In the genomic region with DNA sequence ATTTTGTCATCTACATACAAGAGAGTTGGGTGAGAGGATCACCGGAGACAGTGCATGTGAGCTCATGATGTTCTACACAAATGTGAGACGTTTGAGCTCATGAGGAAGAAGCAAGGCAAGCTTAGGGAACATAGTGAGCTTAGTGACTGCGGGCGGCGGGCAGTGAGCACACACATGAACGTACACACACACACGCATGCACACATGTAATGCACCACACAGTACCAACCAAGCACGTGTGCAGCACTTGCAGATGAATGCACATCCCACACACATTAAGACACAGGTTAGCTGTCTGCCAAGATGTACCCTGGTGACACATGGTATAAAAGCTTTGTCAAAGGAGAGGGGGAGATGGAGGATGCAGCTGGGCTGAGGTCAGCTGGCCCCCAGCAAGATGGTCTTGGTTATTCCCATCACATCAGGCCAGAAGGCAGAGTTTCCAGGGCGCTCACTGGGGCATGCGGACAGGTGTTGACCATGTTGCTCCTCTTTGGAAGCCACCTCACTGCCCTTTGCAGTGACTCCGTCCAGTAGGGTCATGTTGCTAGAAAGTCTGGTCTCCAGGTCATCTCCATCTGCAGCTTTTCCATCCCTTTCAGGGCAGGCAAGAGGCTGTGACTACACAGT, we compare ENCODE assay signal across 23 cellular contexts. TPM values are rescaled to one million over a fixed set of nuclear protein-coding genes. Genes with fewer than 3 reads are reported as not detected.
DNase-seq lines count a peak whose midpoint lies in the region; ATAC-seq and TF ChIP-seq lines count a peak whose summit lies in the region.
"Had no signal": no experiment of that assay in that cellular context is flagged by ENCODE, and none has a peak within 500 bp of the region (broad histone marks: within the 10 kb centered on the region; RNA-seq: fewer than 3 reads in every experiment).

No MANE protein-coding gene starts in this region.

- no peak for TF ChIP-seq EP300 in esophagus muscularis mucosa (IDR thresholded peaks at IDR 0.05)

- H3K36me3 ChIP-seq in H7 (replicated peaks; ENCODE audit: control insufficient read depth, insufficient read depth, low read length) (no peaks in the 10 kb centered on the region), esophagus muscularis mucosa (no peaks in the 10 kb centered on the region), spleen (no peaks in the 10 kb centered on the region)
- H3K36me3 ChIP-seq: thoracic aorta had no signal

- H3K36me3 Mint-ChIP-seq in activated CD4-positive, alpha-beta memory T cell treated with anti-CD3 and anti-CD28 coated beads, Interleukin-2, amount 10 ng/mL, durations not matched to agents 7 days and 5 days (ENCODE audit: low read depth) = no peaks in the 10 kb centered on the region
- no peaks in the 10 kb centered on the region for H3K36me3 Mint-ChIP-seq in activated CD4-positive, alpha-beta memory T cell treated with anti-CD3 and anti-CD28 coated beads for 36 hours
- H3K36me3 Mint-ChIP-seq: naive thymus-derived CD4-positive, alpha-beta T cell had no signal

- H3K27me3 ChIP-seq in H7 (ENCODE audit: control insufficient read depth, insufficient read depth, low read length) (no peaks in the 10 kb centered on the region), esophagus muscularis mucosa (no peaks in the 10 kb centered on the region), spleen (replicated peaks in 1 of 7) (peaks cover 0 to 32% (median 3%) of the 10 kb centered on the region in 7 donors)
- H3K27me3 ChIP-seq: body of pancreas had no signal

- no peak overlapping the region for H3K4me3 Mint-ChIP-seq in activated CD4-positive, alpha-beta memory T cell treated with anti-CD3 and anti-CD28 coated beads, Interleukin-2, amount 10 ng/mL, durations not matched to agents 7 days and 5 days
- H3K4me3 Mint-ChIP-seq in activated CD4-positive, alpha-beta memory T cell treated with anti-CD3 and anti-CD28 coated beads for 36 hours = no peak overlapping the region
- H3K4me3 Mint-ChIP-seq: naive thymus-derived CD4-positive, alpha-beta T cell; stimulated activated effector memory CD8-positive, alpha-beta T cell treated with anti-CD3 and anti-CD28 coated beads, Interleukin-12 subunit alpha, Interleukin-12 subunit beta, amount 100 ng/mL, for 72 hours had no signal

- peak overlapping the region in 1 of 4 donors; percentile 54 for H3K27ac ChIP-seq in esophagus muscularis mucosa (replicated peaks in 1 of 4)
- no peak overlapping the region for H3K27ac ChIP-seq in spleen
- H3K27ac ChIP-seq: body of pancreas, parathyroid adenoma, thoracic aorta had no signal

- DNase-seq in activated CD4-positive, alpha-beta memory T cell treated with anti-CD3 and anti-CD28 coated beads, Interleukin-2, amount 10 ng/mL, durations not matched to agents 7 days and 5 days = peak; percentile 14
- DNase-seq in activated CD4-positive, alpha-beta memory T cell treated with anti-CD3 and anti-CD28 coated beads for 36 hours = no peak
- peak; percentile 22 for DNase-seq in H7
- peak; percentile 77 for DNase-seq in esophagus muscularis mucosa (ENCODE audit: extremely low spot score)
- peak; percentile 57 for DNase-seq in spleen
- DNase-seq in cerebellum (ENCODE audit: low spot score) = no peak
- DNase-seq: AML-193; body of pancreas; COR-L47; DMS79; naive thymus-derived CD4-positive, alpha-beta T cell; NCI-H187; NCI-H748 treated with DMSO at 0.1 percent for 48 hours; OCI-M1; SW 1271 had no signal

- H3K4me3 ChIP-seq in H7 (ENCODE audit: insufficient read depth, low read depth, low read length) = no peak overlapping the region
- no peak overlapping the region for H3K4me3 ChIP-seq in esophagus muscularis mucosa
- no peak overlapping the region for H3K4me3 ChIP-seq in spleen
- H3K4me3 ChIP-seq: body of pancreas, coronary artery, thoracic aorta had no signal

- H3K9me3 Mint-ChIP-seq in activated CD4-positive, alpha-beta memory T cell treated with anti-CD3 and anti-CD28 coated beads, Interleukin-2, amount 10 ng/mL, durations not matched to agents 7 days and 5 days = no peaks in the 10 kb centered on the region
- H3K9me3 Mint-ChIP-seq in activated CD4-positive, alpha-beta memory T cell treated with anti-CD3 and anti-CD28 coated beads for 36 hours = no peaks in the 10 kb centered on the region
- H3K9me3 Mint-ChIP-seq: stimulated activated effector memory CD8-positive, alpha-beta T cell treated with anti-CD3 and anti-CD28 coated beads, Interleukin-12 subunit alpha, Interleukin-12 subunit beta, amount 100 ng/mL, for 72 hours had no signal

- H3K9me3 ChIP-seq in esophagus muscularis mucosa (no peaks in the 10 kb centered on the region), spleen (no peaks in the 10 kb centered on the region)
- H3K9me3 ChIP-seq: body of pancreas, thoracic aorta had no signal

- WGBS in esophagus muscularis mucosa = 95% methylated on average over 11 of the region's 11 CpGs
- WGBS in spleen, 5 donors = 91 to 97% (median 93%) methylated on average over 11 of the region's 11 CpGs

- TF ChIP-seq CTCF in esophagus muscularis mucosa (IDR thresholded peaks at IDR 0.05) = no peak
- TF ChIP-seq CTCF in spleen (IDR thresholded peaks at IDR 0.05 in 8 of 11, conservative IDR thresholded peaks at IDR 0.05 in 3 of 11) = no peak

- H3K4me1 ChIP-seq in esophagus muscularis mucosa (peaks cover 40 to 65% (median 55%) of the 10 kb centered on the region in 4 donors), spleen (peaks cover 4 to 66% (median 25%) of the 10 kb centered on the region in 6 donors)
- H3K4me1 ChIP-seq: body of pancreas, parathyroid adenoma had no signal

- CTCF ChIA-PET in activated CD4-positive, alpha-beta memory T cell treated with anti-CD3 and anti-CD28 coated beads, Interleukin-2, amount 10 ng/mL, durations not matched to agents 7 days and 5 days (lab: Charles Lee) = interaction anchor here (2.0 kb wide), 1 partner anchor 13 kb away, joined by 8 read pairs; no protein-coding TSS in a partner anchor
- CTCF ChIA-PET in activated CD4-positive, alpha-beta memory T cell treated with anti-CD3 and anti-CD28 coated beads for 36 hours (lab: Charles Lee) = interaction anchor here (1.0 to 1.7 kb wide), 4 partner anchors 12 to 136 kb away, joined by 3 to 5 read pairs (median 4); no protein-coding TSS in a partner anchor

- H3K27me3 Mint-ChIP-seq in activated CD4-positive, alpha-beta memory T cell treated with anti-CD3 and anti-CD28 coated beads, Interleukin-2, amount 10 ng/mL, durations not matched to agents 7 days and 5 days = peaks cover 3% of the 10 kb centered on the region
- peaks cover 5% of the 10 kb centered on the region for H3K27me3 Mint-ChIP-seq in activated CD4-positive, alpha-beta memory T cell treated with anti-CD3 and anti-CD28 coated beads for 36 hours

- no peak overlapping the region for H3K27ac Mint-ChIP-seq in activated CD4-positive, alpha-beta memory T cell treated with anti-CD3 and anti-CD28 coated beads, Interleukin-2, amount 10 ng/mL, durations not matched to agents 7 days and 5 days
- H3K27ac Mint-ChIP-seq in activated CD4-positive, alpha-beta memory T cell treated with anti-CD3 and anti-CD28 coated beads for 36 hours = no peak overlapping the region
- H3K27ac Mint-ChIP-seq: stimulated activated effector memory CD8-positive, alpha-beta T cell treated with anti-CD3 and anti-CD28 coated beads, Interleukin-12 subunit alpha, Interleukin-12 subunit beta, amount 100 ng/mL, for 72 hours had no signal

- peaks cover 7% of the 10 kb centered on the region for H3K4me1 Mint-ChIP-seq in activated CD4-positive, alpha-beta memory T cell treated with anti-CD3 and anti-CD28 coated beads, Interleukin-2, amount 10 ng/mL, durations not matched to agents 7 days and 5 days
- H3K4me1 Mint-ChIP-seq in activated CD4-positive, alpha-beta memory T cell treated with anti-CD3 and anti-CD28 coated beads for 36 hours (ENCODE audit: low read depth) = peaks cover 10% of the 10 kb centered on the region

- POLR2A ChIA-PET in activated CD4-positive, alpha-beta memory T cell treated with anti-CD3 and anti-CD28 coated beads, Interleukin-2, amount 10 ng/mL, durations not matched to agents 7 days and 5 days (lab: Charles Lee) = interaction anchor here (1.3 kb wide), 1 partner anchor 12 kb away, joined by 3 read pairs; no protein-coding TSS in a partner anchor
- POLR2A ChIA-PET in activated CD4-positive, alpha-beta memory T cell treated with anti-CD3 and anti-CD28 coated beads for 36 hours (lab: Charles Lee) = no interaction called here

- intact Hi-C loops in activated CD4-positive, alpha-beta memory T cell treated with anti-CD3 and anti-CD28 coated beads for 36 hours (cut with micrococcal nuclease) = no loop called here
- intact Hi-C loops in esophagus muscularis mucosa (cut with DNase I) = no loop called here
- intact Hi-C loops in spleen (cut with DNase I; ENCODE audit: low total_unique reads) = no loop called here

- no peak for TF ChIP-seq POLR2A in esophagus muscularis mucosa (IDR thresholded peaks at IDR 0.05; ENCODE audit: low read depth)
- no peak for TF ChIP-seq POLR2A in spleen (IDR thresholded peaks at IDR 0.05)

- ATAC-seq in GM21529 (IDR thresholded peaks at IDR 0.05; ENCODE audit: unreplicated experiment) = no peak
- no peak for ATAC-seq in GM18907 (IDR thresholded peaks at IDR 0.05; ENCODE audit: unreplicated experiment)
- ATAC-seq: body of pancreas; naive thymus-derived CD4-positive, alpha-beta T cell; stimulated activated effector memory CD8-positive, alpha-beta T cell treated with anti-CD3 and anti-CD28 coated beads, Interleukin-12 subunit alpha, Interleukin-12 subunit beta, amount 100 ng/mL, for 72 hours had no signal

RNA-seq across cellular contexts. Expression of a gene that starts 8.7 kb away (rescaled TPM):
- 10 to 100 TPM; 20.8 to 23.6 TPM for total RNA-seq in activated CD4-positive, alpha-beta memory T cell treated with anti-CD3 and anti-CD28 coated beads, Interleukin-2, amount 10 ng/mL, durations not matched to agents 7 days and 5 days
- 10 to 100 TPM; 11.7 to 13.3 TPM for total RNA-seq in activated CD4-positive, alpha-beta memory T cell treated with anti-CD3 and anti-CD28 coated beads for 36 hours
- 0.03 and 0.22 TPM in 2 replicates for total RNA-seq in H7 (2014; rRNA removed; shearing (Covaris generic))
- total RNA-seq in esophagus muscularis mucosa = 1 to 10 TPM in 3 of 4 donors, under 1 TPM in 1; 0.84 to 3.8 (median 3.4) TPM
- 10 to 100 TPM in 3 of 7 donors, 1 to 10 TPM in 4; 3.3 to 11.8 (median 10.0) TPM for total RNA-seq in spleen
- 1 to 10 TPM; 3.4 to 5.0 (median 4.9) TPM for polyA plus RNA-seq in spleen
- total RNA-seq in cerebellum = 0.45 TPM
- total RNA-seq: A172, LHCN-M2 had no signal

Comparison
In these comparisons a context has a peak if more than half of its experiments do, and no peak if none do; other contexts are left out.
1. DNase-seq: peak in activated CD4-positive, alpha-beta memory T cell treated with anti-CD3 and anti-CD28 coated beads, Interleukin-2, amount 10 ng/mL, durations not matched to agents 7 days and 5 days (single experiment), H7 (single experiment), esophagus muscularis mucosa (single experiment) and spleen (single experiment); none in activated CD4-positive, alpha-beta memory T cell treated with anti-CD3 and anti-CD28 coated beads for 36 hours (single experiment) and cerebellum (single experiment).